Comparison of ENCODE assay signal across 24 cellular contexts in the genomic region with DNA sequence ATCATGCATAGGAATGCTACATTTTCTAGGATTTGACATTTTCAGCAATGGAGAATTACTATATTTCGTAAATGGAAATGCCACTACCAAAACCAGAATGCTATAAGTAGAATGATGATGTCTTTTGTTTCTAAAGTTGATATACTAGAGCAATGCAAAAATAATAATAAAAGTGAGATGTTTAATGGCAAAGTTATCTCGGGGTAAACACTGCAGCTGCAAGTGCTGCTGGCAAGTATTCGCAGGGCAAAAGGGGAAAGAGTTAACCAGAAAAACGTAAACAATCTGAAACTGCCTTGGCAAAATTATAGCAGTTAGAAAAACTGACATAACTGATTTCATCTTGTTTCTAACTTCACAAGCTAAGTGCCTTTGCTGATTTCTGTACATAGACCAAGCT. TPM values are rescaled to one million over a fixed set of nuclear protein-coding genes. Genes with fewer than 3 reads are reported as not detected.
"Had no signal": no experiment of that assay in that cellular context is flagged by ENCODE, and none has a peak within 500 bp of the region (broad histone marks: within the 10 kb centered on the region; RNA-seq: fewer than 3 reads in every experiment).

No MANE protein-coding gene starts in this region.

- H3K27me3 ChIP-seq: colonic mucosa, dorsolateral prefrontal cortex, esophagus muscularis mucosa, esophagus squamous epithelium, gastrocnemius medialis, gastroesophageal sphincter, heart left ventricle had no signal

- H3K36me3 ChIP-seq: colonic mucosa, esophagus muscularis mucosa, esophagus squamous epithelium, gastrocnemius medialis, gastroesophageal sphincter, heart left ventricle, heart right ventricle had no signal

- H3K9me3 ChIP-seq: colonic mucosa, esophagus squamous epithelium, gastrocnemius medialis, gastroesophageal sphincter had no signal

- H3K4me3 ChIP-seq: colonic mucosa, coronary artery, dorsolateral prefrontal cortex, esophagus muscularis mucosa, esophagus squamous epithelium, gastrocnemius medialis, gastroesophageal sphincter, heart left ventricle, heart right ventricle had no signal

- DNase-seq: colonic mucosa; cortex of kidney; dermis blood vessel endothelial cell; dorsolateral prefrontal cortex; effector CD4-positive, alpha-beta T cell; effector CD8-positive, alpha-beta T cell; effector memory CD4-positive, alpha-beta T cell; effector memory CD8-positive, alpha-beta T cell; endodermal cell; erythroblast; esophagus squamous epithelium; foreskin fibroblast; foreskin keratinocyte; foreskin melanocyte; gastrocnemius medialis; glutamatergic neuron; head of caudate nucleus; heart left ventricle; heart right ventricle had no signal

- H3K27ac ChIP-seq: colonic mucosa, coronary artery, dorsolateral prefrontal cortex, epithelial cell of prostate, esophagus muscularis mucosa, esophagus squamous epithelium, foreskin keratinocyte, gastrocnemius medialis, gastroesophageal sphincter, heart left ventricle, heart right ventricle had no signal

- H3K4me1 ChIP-seq: colonic mucosa, esophagus muscularis mucosa, esophagus squamous epithelium, foreskin keratinocyte, gastrocnemius medialis, gastroesophageal sphincter, heart left ventricle, heart right ventricle had no signal

- ATAC-seq: effector memory CD8-positive, alpha-beta T cell; esophagus mucosa; foreskin keratinocyte; gastrocnemius medialis; gastroesophageal sphincter; heart left ventricle; heart right ventricle had no signal

RNA-seq across cellular contexts. Expression of gene FILIP1, which starts 45.5 kb away (rescaled TPM):
- total RNA-seq: foreskin keratinocyte had no signal
- polyA plus RNA-seq: foreskin keratinocyte had no signal
